In the genomic region with DNA sequence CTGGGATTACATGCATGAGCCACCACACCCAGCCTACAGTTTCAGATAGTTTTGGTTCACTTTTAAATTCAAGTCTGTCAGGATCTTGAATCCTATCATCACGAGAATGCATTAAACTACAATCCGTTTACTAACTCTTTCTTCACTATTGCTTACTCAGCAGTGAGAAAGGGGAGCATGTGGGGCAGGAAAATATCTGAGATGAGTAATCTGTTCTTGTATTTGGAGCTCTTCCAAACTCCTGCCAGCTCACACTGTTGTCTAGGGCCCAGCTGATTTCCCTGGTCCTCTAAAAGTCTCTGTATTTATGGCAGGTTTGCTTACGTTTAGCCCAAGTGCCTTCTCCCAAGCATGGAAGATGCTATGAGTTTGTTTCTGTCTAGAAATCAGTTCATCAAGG, we compare ENCODE assay signal across 16 cellular contexts.
DNase-seq lines count a peak whose midpoint lies in the region; ATAC-seq and TF ChIP-seq lines count a peak whose summit lies in the region.
"Had no signal": no experiment of that assay in that cellular context is flagged by ENCODE, and none has a peak within 500 bp of the region (broad histone marks: within the 10 kb centered on the region; RNA-seq: fewer than 3 reads in every experiment).

No MANE protein-coding gene starts in this region.

- ATAC-seq in esophagus mucosa, result peak; percentile 42
- ATAC-seq: gastroesophageal sphincter, Right ventricle myocardium inferior had no signal

- no peak overlapping the region for H2AFZ ChIP-seq in SK-N-SH (ENCODE audit: low read depth)

- TF ChIP-seq CTCF in SK-N-SH (IDR thresholded peaks at IDR 0.05), result no peak

- H3K9me3 ChIP-seq in SK-N-SH, result no peaks in the 10 kb centered on the region; the same call in 1 of the 2 replicates

- no peak for TF ChIP-seq RAD21 in SK-N-SH (IDR thresholded peaks at IDR 0.05; ENCODE audit: low read length)

- CTCF ChIA-PET in SK-N-SH (lab: Yijun Ruan, JAX), result no interaction called here

- 36% methylated on average over 3 of the region's 3 CpGs for WGBS in SK-N-SH (ENCODE audit: low lambda C conversion rate)

- H3K79me2 ChIP-seq in SK-N-SH (ENCODE audit: insufficient read depth), result no peaks in the 10 kb centered on the region

- no peak overlapping the region for H3K27ac ChIP-seq in SK-N-SH (ENCODE audit: low read depth in 2 of 2, low read length in 1 of 2)
- H3K27ac ChIP-seq: gastroesophageal sphincter had no signal

- DNase-seq in H4 (ENCODE audit: low spot score) (peak; percentile 67), SK-N-SH (no peak), non-pigmented ciliary epithelial cell (ENCODE audit: low read depth) (peak; percentile 34), NCI-H524 treated with DMSO at 0.1 percent for 48 hours (lab: John Stamatoyannopoulos, UW) (no peak), cerebellum (ENCODE audit: low spot score) (no peak), activated T-cell treated with anti-CD3 and anti-CD28 coated beads for 4 hours (no peak), NCI-H1092 (lab: John Stamatoyannopoulos, UW) (no peak)
- DNase-seq: activated CD8-positive, alpha-beta memory T cell treated with anti-CD3 and anti-CD28 coated beads for 24 hours; activated naive CD4-positive, alpha-beta T cell treated with anti-CD3 and anti-CD28 coated beads for 36 hours; CD4-positive, alpha-beta T cell; kidney; NCI-H526 treated with DMSO at 0.1 percent for 48 hours; substantia nigra had no signal

- H3K27me3 ChIP-seq in SK-N-SH (ENCODE audit: insufficient read depth), result no peaks in the 10 kb centered on the region
- H3K27me3 ChIP-seq: gastroesophageal sphincter had no signal

- no peak overlapping the region for H3K9ac ChIP-seq in SK-N-SH

- no peaks in the 10 kb centered on the region for H4K20me1 ChIP-seq in SK-N-SH (ENCODE audit: insufficient read depth)

- H3K4me2 ChIP-seq in SK-N-SH, result no peak overlapping the region

- no peak for TF ChIP-seq EP300 in SK-N-SH (IDR thresholded peaks at IDR 0.05; ENCODE audit: borderline replicate concordance in 1 of 2, low read depth in 1 of 2, low read length in 1 of 2)

- POLR2A ChIA-PET in SK-N-SH (lab: Yijun Ruan, JAX), result no interaction called here

- no peak overlapping the region for H3K4me3 ChIP-seq in SK-N-SH (ENCODE audit: low read depth in 2 of 2, low read length in 1 of 2)
- H3K4me3 ChIP-seq: gastroesophageal sphincter had no signal

- H3K9me2 ChIP-seq in SK-N-SH, result no peaks in the 10 kb centered on the region

- H3K4me1 ChIP-seq in SK-N-SH (ENCODE audit: control insufficient read depth in 1 of 2, insufficient read depth in 2 of 2, low read depth in 1 of 2, low read length in 1 of 2), result no peaks in the 10 kb centered on the region
- H3K4me1 ChIP-seq: gastroesophageal sphincter had no signal

- H3K36me3 ChIP-seq in SK-N-SH (replicated peaks in 1 of 2; ENCODE audit: control insufficient read depth in 1 of 2, insufficient read depth in 2 of 2, low read length in 1 of 2), result no peaks in the 10 kb centered on the region
- H3K36me3 ChIP-seq: gastroesophageal sphincter had no signal

- no peaks in the 10 kb centered on the region for H3F3A ChIP-seq in SK-N-SH (replicated peaks; ENCODE audit: insufficient read depth)

TF ChIP-seq in SK-N-SH, 30 proteins besides CTCF, POLR2A, EP300 and RAD21:
- no peak for TF ChIP-seq POLR2AphosphoS5 (IDR thresholded peaks at IDR 0.05; ENCODE audit: low read depth, low read length)
- peak; percentile 46 for TF ChIP-seq PBX3 (IDR thresholded peaks at IDR 0.05)
- no peak for TF ChIP-seq ZBTB33 (IDR thresholded peaks at IDR 0.05; ENCODE audit: borderline replicate concordance, low read depth)
- TF ChIP-seq FOSL2 (IDR thresholded peaks at IDR 0.05; ENCODE audit: borderline replicate concordance, low read depth), result peak; percentile 8; the same call in 1 of the 2 replicates
- TF ChIP-seq JUND (IDR thresholded peaks at IDR 0.05), result peak; percentile 20; the same call in 1 of the 2 replicates
- TF ChIP-seq YY1 (IDR thresholded peaks at IDR 0.05; ENCODE audit: low read depth), result no peak
- peak; percentile 57 for TF ChIP-seq NFIC (IDR thresholded peaks at IDR 0.05; ENCODE audit: borderline replicate concordance)
- TF ChIP-seq, protein P1, sequence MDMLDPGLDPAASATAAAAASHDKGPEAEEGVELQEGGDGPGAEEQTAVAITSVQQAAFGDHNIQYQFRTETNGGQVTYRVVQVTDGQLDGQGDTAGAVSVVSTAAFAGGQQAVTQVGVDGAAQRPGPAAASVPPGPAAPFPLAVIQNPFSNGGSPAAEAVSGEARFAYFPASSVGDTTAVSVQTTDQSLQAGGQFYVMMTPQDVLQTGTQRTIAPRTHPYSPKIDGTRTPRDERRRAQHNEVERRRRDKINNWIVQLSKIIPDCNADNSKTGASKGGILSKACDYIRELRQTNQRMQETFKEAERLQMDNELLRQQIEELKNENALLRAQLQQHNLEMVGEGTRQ (IDR thresholded peaks at IDR 0.05; ENCODE audit: borderline replicate concordance, low read depth, low read length), result no peak

Comparison
In these comparisons a context has a peak if more than half of its experiments do, and no peak if none do; other contexts are left out.
1. DNase-seq: peak in H4 (single experiment) and non-pigmented ciliary epithelial cell (single experiment); none in SK-N-SH (single experiment), NCI-H524 treated with DMSO at 0.1 percent for 48 hours (single experiment), cerebellum (single experiment), activated T-cell treated with anti-CD3 and anti-CD28 coated beads for 4 hours (single experiment) and NCI-H1092 (single experiment).